Comparison of ENCODE assay signal across 1 cellular context in the genomic region with DNA sequence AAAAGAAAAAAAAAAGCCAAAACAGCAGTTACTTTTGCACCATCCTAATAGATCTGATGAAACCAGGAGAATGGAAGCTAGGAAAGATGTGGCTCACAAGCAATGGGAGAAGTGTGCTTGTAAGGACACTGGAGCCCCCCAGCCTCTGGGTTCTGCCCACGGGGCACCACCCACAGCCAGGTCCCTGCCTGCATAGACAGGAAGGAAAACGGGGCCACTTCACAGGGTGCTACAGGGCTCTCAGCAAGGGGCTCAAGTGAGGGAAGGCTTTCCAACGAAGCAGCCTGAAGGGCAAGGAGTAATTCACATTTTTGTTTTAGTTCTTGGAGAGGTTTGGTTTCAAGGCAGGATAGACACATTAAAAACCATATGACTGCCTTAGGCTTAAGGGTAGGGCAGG.
TF ChIP-seq lines count a peak whose summit lies in the region.

No MANE protein-coding gene starts in this region.

TF ChIP-seq in GM12878, 131 proteins besides CTCF, POLR2A, EP300 and RAD21:
- TF ChIP-seq GABPA (IDR thresholded peaks at IDR 0.05; ENCODE audit: low read depth) (no peak), ZNF622 (IDR thresholded peaks at IDR 0.05) (no peak), MYC (IDR thresholded peaks at IDR 0.05; ENCODE audit: insufficient read depth, insufficient read length, insufficient replicate concordance, low read length, severe bottlenecking) (no peak), KLF5 (IDR thresholded peaks at IDR 0.05; ENCODE audit: partially characterized antibody) (no peak), SUZ12 (IDR thresholded peaks at IDR 0.05; ENCODE audit: unreplicated experiment) (no peak), FOXK2 (IDR thresholded peaks at IDR 0.05) (no peak), ZNF384 (IDR thresholded peaks at IDR 0.05; ENCODE audit: borderline replicate concordance, low read depth, low read length) (no peak), POU2F2 (IDR thresholded peaks at IDR 0.05; ENCODE audit: borderline replicate concordance, low read depth, low read length) (no peak), EGR1 (IDR thresholded peaks at IDR 0.05; ENCODE audit: borderline replicate concordance in 1 of 2, low read depth in 2 of 2, low read length in 2 of 2) (no peak)
